In genomic region chr5:1065891-1066650, GRCh38 we compare ENCODE assay signal across 1 cellular context.
TF ChIP-seq lines count a peak whose summit lies in the region.

No MANE protein-coding gene starts in this region.

TF ChIP-seq in IMR-90, 13 proteins besides CTCF, POLR2A, EP300 and RAD21 (continued from another document):
- TF ChIP-seq BHLHE40 (IDR thresholded peaks at IDR 0.05; ENCODE audit: low read depth, low read length) (no peak), ELK1 (IDR thresholded peaks at IDR 0.05; ENCODE audit: borderline replicate concordance, low read depth, low read length) (no peak), RFX5 (IDR thresholded peaks at IDR 0.05; ENCODE audit: low read depth, low read length) (no peak)
